In the genomic region with DNA sequence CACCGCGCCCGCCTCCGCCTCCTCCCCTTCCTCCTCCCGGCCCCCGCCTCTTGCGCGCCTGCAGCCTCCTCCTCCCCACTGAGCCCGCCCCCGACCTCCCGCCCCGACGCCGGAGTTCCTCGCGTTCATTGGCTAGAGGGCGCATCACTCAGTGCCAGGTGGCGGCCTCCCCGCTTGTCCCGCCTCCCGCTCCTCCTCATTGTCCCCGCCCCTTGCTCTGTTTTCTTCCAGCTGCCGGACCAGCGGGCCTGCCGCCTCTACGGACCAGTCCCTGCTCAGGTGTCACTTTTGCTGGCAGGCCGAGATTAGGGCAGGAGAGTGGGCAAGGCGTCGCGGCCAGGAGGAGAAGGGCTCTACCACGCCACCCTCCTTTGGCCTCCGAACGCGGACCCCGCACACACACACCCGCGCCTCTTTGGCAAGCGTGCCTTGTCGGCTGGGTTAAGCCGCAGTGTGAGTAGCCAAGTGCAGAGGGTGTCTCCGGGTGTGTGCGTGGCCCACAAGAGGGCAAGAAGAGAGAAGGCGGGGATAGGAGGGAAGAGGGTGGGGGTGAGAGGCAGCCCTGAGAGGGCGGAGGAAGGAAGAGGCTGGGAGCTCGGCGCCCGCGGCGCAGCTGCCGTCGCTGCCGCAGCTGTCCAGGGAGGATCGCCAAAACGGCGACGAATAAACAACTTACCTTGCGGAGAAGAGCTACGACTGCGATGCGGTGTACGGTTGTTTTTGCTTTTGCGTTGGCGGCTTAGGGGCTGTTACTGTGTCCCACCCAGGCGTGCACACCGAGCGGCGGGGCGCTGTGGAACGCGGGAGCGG, we compare ENCODE assay signal across 1 cellular context.
TF ChIP-seq lines count a peak whose summit lies in the region.

No MANE protein-coding gene starts in this region.

TF ChIP-seq in K562, 482 proteins besides CTCF, POLR2A, EP300 and RAD21 (continued from another document and continues in another):
- TF ChIP-seq, protein P1, sequence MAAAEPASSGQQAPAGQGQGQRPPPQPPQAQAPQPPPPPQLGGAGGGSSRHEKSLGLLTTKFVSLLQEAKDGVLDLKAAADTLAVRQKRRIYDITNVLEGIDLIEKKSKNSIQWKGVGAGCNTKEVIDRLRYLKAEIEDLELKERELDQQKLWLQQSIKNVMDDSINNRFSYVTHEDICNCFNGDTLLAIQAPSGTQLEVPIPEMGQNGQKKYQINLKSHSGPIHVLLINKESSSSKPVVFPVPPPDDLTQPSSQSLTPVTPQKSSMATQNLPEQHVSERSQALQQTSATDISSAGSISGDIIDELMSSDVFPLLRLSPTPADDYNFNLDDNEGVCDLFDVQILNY (CRISPR knock-in tag; IDR thresholded peaks at IDR 0.05), result 0 out of 2 replicates have a peak, but pooled peaks have one; percentile 80
- TF ChIP-seq, protein P2, sequence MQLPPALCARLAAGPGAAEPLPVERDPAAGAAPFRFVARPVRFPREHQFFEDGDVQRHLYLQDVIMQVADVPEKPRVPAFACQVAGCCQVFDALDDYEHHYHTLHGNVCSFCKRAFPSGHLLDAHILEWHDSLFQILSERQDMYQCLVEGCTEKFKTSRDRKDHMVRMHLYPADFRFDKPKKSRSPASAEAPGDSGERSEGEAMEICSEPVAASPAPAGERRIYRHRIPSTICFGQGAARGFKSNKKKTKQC (CRISPR knock-in tag; IDR thresholded peaks at IDR 0.05), result peak; percentile 19; the same call in 1 of the 2 replicates
- no peak for TF ChIP-seq CAMTA2 (CRISPR knock-in tag; conservative IDR thresholded peaks at IDR 0.05)
- no peak for TF ChIP-seq ARHGAP35 (IDR thresholded peaks at IDR 0.05; ENCODE audit: partially characterized antibody)
- TF ChIP-seq, protein P3, sequence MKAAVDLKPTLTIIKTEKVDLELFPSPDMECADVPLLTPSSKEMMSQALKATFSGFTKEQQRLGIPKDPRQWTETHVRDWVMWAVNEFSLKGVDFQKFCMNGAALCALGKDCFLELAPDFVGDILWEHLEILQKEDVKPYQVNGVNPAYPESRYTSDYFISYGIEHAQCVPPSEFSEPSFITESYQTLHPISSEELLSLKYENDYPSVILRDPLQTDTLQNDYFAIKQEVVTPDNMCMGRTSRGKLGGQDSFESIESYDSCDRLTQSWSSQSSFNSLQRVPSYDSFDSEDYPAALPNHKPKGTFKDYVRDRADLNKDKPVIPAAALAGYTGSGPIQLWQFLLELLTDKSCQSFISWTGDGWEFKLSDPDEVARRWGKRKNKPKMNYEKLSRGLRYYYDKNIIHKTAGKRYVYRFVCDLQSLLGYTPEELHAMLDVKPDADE (conservative IDR thresholded peaks at IDR 0.05; ENCODE audit: control insufficient read depth, low read depth, low read length), result no peak
- TF ChIP-seq POLR2AphosphoS5 (IDR thresholded peaks at IDR 0.05; ENCODE audit: control insufficient read depth, insufficient read depth, low read depth, low read length), result no peak
- TF ChIP-seq ARNT (IDR thresholded peaks at IDR 0.05), result no peak
- peak; percentile 53 for TF ChIP-seq PCBP1 (IDR thresholded peaks at IDR 0.05; ENCODE audit: low read depth, low read length, poor library complexity, severe bottlenecking)
- TF ChIP-seq CEBPG (CRISPR knock-in tag; IDR thresholded peaks at IDR 0.05), result peak; percentile 40; the same call in 1 of the 2 replicates
- TF ChIP-seq CEBPG (tag; conservative IDR thresholded peaks at IDR 0.05 in 1 of 2, IDR thresholded peaks at IDR 0.05 in 1 of 2), result no peak
- no peak for TF ChIP-seq ZNF77 (CRISPR knock-in tag; IDR thresholded peaks at IDR 0.05)
- no peak for TF ChIP-seq ZNF165 (CRISPR knock-in tag; IDR thresholded peaks at IDR 0.05; ENCODE audit: borderline replicate concordance)
- TF ChIP-seq MYC (IDR thresholded peaks at IDR 0.05; ENCODE audit: low read depth, low read length), result no peak
- peak; percentile 69; the same call in 1 of the 2 replicates for TF ChIP-seq MYC (CRISPR knock-in tag; IDR thresholded peaks at IDR 0.05; ENCODE audit: borderline replicate concordance, low read depth)
- peak; percentile 60; the same call in 1 of the 2 replicates for TF ChIP-seq NR2C2 (CRISPR knock-in tag; IDR thresholded peaks at IDR 0.05)
- TF ChIP-seq NR2C2 (tag; IDR thresholded peaks at IDR 0.05), result no peak
- peak; percentile 27; the same call in 1 of the 2 replicates for TF ChIP-seq ATF7 (IDR thresholded peaks at IDR 0.05)
- TF ChIP-seq, protein P4, sequence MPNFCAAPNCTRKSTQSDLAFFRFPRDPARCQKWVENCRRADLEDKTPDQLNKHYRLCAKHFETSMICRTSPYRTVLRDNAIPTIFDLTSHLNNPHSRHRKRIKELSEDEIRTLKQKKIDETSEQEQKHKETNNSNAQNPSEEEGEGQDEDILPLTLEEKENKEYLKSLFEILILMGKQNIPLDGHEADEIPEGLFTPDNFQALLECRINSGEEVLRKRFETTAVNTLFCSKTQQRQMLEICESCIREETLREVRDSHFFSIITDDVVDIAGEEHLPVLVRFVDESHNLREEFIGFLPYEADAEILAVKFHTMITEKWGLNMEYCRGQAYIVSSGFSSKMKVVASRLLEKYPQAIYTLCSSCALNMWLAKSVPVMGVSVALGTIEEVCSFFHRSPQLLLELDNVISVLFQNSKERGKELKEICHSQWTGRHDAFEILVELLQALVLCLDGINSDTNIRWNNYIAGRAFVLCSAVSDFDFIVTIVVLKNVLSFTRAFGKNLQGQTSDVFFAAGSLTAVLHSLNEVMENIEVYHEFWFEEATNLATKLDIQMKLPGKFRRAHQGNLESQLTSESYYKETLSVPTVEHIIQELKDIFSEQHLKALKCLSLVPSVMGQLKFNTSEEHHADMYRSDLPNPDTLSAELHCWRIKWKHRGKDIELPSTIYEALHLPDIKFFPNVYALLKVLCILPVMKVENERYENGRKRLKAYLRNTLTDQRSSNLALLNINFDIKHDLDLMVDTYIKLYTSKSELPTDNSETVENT (CRISPR knock-in tag; IDR thresholded peaks at IDR 0.05), result no peak
- peak; percentile 32; the same call in 1 of the 2 replicates for TF ChIP-seq BCOR (IDR thresholded peaks at IDR 0.05)
- no peak for TF ChIP-seq ZNF444 (CRISPR knock-in tag; IDR thresholded peaks at IDR 0.05)
- 0 out of 2 replicates have a peak, but pooled peaks have one; percentile 17 for TF ChIP-seq ERF (CRISPR knock-in tag; IDR thresholded peaks at IDR 0.05)
- no peak for TF ChIP-seq OTX1 (CRISPR knock-in tag; IDR thresholded peaks at IDR 0.05)
- TF ChIP-seq, protein P5, sequence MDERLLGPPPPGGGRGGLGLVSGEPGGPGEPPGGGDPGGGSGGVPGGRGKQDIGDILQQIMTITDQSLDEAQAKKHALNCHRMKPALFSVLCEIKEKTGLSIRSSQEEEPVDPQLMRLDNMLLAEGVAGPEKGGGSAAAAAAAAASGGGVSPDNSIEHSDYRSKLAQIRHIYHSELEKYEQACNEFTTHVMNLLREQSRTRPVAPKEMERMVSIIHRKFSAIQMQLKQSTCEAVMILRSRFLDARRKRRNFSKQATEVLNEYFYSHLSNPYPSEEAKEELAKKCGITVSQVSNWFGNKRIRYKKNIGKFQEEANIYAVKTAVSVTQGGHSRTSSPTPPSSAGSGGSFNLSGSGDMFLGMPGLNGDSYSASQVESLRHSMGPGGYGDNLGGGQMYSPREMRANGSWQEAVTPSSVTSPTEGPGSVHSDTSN (CRISPR knock-in tag; IDR thresholded peaks at IDR 0.05; ENCODE audit: low read depth), result peak; percentile 91
- TF ChIP-seq, protein P5 (tag; conservative IDR thresholded peaks at IDR 0.05; ENCODE audit: low read depth), result peak; percentile 95
- TF ChIP-seq, protein P6, sequence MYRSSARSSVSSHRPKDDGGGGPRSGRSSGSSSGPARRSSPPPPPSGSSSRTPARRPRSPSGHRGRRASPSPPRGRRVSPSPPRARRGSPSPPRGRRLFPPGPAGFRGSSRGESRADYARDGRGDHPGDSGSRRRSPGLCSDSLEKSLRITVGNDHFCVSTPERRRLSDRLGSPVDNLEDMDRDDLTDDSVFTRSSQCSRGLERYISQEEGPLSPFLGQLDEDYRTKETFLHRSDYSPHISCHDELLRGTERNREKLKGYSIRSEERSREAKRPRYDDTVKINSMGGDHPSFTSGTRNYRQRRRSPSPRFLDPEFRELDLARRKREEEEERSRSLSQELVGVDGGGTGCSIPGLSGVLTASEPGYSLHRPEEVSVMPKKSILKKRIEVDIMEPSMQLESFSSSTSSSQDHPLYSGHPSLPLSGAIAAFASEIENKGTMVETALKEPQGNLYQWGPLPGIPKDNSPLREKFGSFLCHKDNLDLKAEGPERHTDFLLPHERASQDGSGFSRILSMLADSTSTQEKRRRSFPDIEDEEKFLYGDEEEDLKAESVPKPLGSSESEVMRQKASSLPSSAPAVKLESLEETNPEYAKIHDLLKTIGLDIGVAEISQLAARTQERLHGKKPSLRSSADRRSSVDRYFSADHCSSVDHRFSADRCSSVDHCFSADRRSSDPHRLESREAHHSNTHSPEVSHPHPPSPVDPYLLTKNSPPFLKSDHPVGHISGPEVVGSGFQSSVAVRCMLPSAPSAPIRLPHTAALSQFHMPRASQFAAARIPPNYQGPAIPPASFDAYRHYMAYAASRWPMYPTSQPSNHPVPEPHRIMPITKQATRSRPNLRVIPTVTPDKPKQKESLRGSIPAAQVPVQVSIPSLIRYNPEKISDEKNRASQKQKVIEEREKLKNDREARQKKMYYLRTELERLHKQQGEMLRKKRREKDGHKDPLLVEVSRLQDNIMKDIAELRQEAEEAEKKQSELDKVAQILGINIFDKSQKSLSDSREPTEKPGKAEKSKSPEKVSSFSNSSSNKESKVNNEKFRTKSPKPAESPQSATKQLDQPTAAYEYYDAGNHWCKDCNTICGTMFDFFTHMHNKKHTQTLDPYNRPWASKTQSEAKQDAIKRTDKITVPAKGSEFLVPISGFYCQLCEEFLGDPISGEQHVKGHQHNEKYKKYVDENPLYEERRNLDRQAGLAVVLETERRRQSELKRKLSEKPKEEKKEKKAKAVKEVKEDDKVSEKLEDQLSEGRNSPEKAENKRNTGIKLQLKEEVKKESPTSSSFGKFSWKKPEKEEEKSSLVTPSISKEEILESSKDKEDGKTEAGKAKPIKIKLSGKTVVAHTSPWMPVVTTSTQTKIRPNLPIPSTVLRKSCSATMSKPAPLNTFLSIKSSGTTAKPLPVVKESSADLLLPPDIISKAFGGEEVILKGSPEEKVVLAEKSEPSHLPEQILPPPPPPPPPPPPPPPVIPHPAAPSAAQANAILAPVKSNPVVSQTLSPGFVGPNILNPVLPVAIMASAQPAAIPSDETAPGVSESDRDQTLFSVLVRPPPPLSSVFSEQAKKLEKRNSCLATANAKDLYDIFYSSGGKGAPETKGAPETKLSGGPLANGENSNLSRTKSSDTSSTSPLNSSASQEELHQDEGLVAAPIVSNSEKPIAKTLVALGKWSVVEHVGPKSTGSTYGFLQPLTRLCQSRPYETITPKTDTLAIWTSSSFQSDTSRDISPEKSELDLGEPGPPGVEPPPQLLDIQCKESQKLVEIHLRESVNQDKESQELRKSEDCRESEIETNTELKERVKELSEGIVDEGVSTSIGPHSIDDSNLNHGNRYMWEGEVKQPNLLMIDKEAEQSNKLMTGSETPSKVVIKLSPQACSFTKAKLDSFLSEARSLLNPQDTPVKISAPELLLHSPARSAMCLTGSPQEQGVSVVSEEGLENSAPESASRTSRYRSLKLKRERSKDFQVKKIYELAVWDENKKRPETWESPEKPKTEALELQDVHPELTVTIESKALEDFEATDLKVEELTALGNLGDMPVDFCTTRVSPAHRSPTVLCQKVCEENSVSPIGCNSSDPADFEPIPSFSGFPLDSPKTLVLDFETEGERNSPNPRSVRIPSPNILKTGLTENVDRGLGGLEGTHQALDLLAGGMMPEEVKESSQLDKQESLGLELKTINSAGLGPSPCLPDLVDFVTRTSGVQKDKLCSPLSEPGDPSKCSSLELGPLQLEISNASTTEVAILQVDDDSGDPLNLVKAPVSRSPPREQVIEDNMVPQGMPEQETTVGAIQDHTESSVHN (IDR thresholded peaks at IDR 0.05; ENCODE audit: borderline replicate concordance in 1 of 2, low read depth in 1 of 2), result no peak
- TF ChIP-seq, protein P7, sequence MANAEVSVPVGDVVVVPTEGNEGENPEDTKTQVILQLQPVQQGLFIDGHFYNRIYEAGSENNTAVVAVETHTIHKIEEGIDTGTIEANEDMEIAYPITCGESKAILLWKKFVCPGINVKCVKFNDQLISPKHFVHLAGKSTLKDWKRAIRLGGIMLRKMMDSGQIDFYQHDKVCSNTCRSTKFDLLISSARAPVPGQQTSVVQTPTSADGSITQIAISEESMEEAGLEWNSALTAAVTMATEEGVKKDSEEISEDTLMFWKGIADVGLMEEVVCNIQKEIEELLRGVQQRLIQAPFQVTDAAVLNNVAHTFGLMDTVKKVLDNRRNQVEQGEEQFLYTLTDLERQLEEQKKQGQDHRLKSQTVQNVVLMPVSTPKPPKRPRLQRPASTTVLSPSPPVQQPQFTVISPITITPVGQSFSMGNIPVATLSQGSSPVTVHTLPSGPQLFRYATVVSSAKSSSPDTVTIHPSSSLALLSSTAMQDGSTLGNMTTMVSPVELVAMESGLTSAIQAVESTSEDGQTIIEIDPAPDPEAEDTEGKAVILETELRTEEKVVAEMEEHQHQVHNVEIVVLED (CRISPR knock-in tag; IDR thresholded peaks at IDR 0.05), result no peak
- TF ChIP-seq, protein P8, sequence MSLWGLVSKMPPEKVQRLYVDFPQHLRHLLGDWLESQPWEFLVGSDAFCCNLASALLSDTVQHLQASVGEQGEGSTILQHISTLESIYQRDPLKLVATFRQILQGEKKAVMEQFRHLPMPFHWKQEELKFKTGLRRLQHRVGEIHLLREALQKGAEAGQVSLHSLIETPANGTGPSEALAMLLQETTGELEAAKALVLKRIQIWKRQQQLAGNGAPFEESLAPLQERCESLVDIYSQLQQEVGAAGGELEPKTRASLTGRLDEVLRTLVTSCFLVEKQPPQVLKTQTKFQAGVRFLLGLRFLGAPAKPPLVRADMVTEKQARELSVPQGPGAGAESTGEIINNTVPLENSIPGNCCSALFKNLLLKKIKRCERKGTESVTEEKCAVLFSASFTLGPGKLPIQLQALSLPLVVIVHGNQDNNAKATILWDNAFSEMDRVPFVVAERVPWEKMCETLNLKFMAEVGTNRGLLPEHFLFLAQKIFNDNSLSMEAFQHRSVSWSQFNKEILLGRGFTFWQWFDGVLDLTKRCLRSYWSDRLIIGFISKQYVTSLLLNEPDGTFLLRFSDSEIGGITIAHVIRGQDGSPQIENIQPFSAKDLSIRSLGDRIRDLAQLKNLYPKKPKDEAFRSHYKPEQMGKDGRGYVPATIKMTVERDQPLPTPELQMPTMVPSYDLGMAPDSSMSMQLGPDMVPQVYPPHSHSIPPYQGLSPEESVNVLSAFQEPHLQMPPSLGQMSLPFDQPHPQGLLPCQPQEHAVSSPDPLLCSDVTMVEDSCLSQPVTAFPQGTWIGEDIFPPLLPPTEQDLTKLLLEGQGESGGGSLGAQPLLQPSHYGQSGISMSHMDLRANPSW (CRISPR knock-in tag; IDR thresholded peaks at IDR 0.05), result no peak
- 0 out of 4 replicates have a peak, but pooled peaks of 1 of the 2 experiments have one; percentile 19 for TF ChIP-seq FOXA3 (CRISPR knock-in tag; conservative IDR thresholded peaks at IDR 0.05 in 1 of 2, IDR thresholded peaks at IDR 0.05 in 1 of 2)
- TF ChIP-seq, protein P9, sequence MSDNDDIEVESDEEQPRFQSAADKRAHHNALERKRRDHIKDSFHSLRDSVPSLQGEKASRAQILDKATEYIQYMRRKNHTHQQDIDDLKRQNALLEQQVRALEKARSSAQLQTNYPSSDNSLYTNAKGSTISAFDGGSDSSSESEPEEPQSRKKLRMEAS (CRISPR knock-in tag; IDR thresholded peaks at IDR 0.05), result peak; percentile 74
- TF ChIP-seq FOS (IDR thresholded peaks at IDR 0.05; ENCODE audit: extremely low read depth, insufficient read length), result peak; percentile 54
